Comparison of ENCODE assay signal across 1 cellular context in genomic region chr15:74770211-74770892, GRCh38.
TF ChIP-seq lines count a peak whose summit lies in the region.

No MANE protein-coding gene starts in this region.

TF ChIP-seq in HCT116, 20 proteins besides CTCF, POLR2A, EP300 and RAD21 (continued from another document):
- no peak for TF ChIP-seq ZBTB33 (IDR thresholded peaks at IDR 0.05; ENCODE audit: extremely low read depth, insufficient replicate concordance, low read length)
